14 cellular contexts compared by ENCODE assay signal in the genomic region with DNA sequence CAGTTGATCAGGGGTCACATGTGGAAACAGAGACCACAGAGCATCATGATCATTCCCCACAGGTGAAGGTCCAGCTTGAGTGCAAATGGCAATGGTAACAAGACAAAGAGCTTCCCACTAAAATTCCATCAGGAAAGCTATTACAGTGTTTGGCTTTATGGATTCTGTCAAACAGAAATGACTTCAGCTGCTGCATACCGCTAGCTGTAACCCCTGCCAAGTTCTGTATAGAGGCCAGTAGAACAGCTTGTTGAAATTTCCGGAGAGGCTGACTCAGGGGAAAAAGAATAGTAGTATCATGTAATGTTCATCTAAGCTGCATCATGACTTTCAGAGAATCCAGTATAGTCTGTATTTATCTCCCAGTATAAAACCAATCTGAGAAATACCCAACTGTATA.
DNase-seq lines count a peak whose midpoint lies in the region; FAIRE-seq and TF ChIP-seq lines count a peak whose summit lies in the region.
"Had no signal": no experiment of that assay in that cellular context is flagged by ENCODE, and none has a peak within 500 bp of the region (broad histone marks: within the 10 kb centered on the region; RNA-seq: fewer than 3 reads in every experiment).

No MANE protein-coding gene starts in this region.

- no peak for TF ChIP-seq POLR2A in H54 (IDR thresholded peaks at IDR 0.05; ENCODE audit: low read depth, low read length)

- peak; percentile 84 for FAIRE-seq in H54 (lab: Jason Lieb, UNC)
- FAIRE-seq: K562 had no signal

- H3K27ac ChIP-seq in SK-N-MC: peak overlapping the region; percentile 81
- H3K27ac ChIP-seq: gastroesophageal sphincter, skin epidermis had no signal

- TF ChIP-seq CTCF in epithelial cell of esophagus (IDR thresholded peaks at IDR 0.05; ENCODE audit: insufficient read depth, low read depth, low read length, missing control alignments): no peak

- H3K4me3 ChIP-seq in SK-N-MC: no peak overlapping the region
- no peak overlapping the region for H3K4me3 ChIP-seq in epithelial cell of esophagus (ENCODE audit: low read length)
- H3K4me3 ChIP-seq: gastroesophageal sphincter, K562, skin epidermis had no signal

- peaks cover 4% of the 10 kb centered on the region; the same call in 1 of the 2 replicates for H3K9me3 ChIP-seq in SK-N-MC (ENCODE audit: low read depth, low read length)
- H3K9me3 ChIP-seq: gastroesophageal sphincter had no signal

- H3K36me3 ChIP-seq in SK-N-MC (ENCODE audit: insufficient read depth, low read length): no peaks in the 10 kb centered on the region
- H3K36me3 ChIP-seq: gastroesophageal sphincter had no signal

- H3K9ac ChIP-seq in SK-N-MC (ENCODE audit: insufficient read length): no peak overlapping the region

- DNase-seq in H54 (ENCODE audit: insufficient read length, low spot score): no peak
- DNase-seq in SK-N-MC (ENCODE audit: low read depth, low spot score): no peak
- peak; percentile 57 for DNase-seq in epithelial cell of esophagus (ENCODE audit: low read depth)
- DNase-seq in non-pigmented ciliary epithelial cell (ENCODE audit: low read depth): peak; percentile 11
- no peak for DNase-seq in HK-2 (ENCODE audit: unreplicated experiment)
- DNase-seq in activated gamma-delta T cell (lab: John Stamatoyannopoulos, UW): no peak
- no peak for DNase-seq in inferior parietal cortex (ENCODE audit: extremely low spot score)
- DNase-seq: activated CD8-positive, alpha-beta memory T cell treated with anti-CD3 and anti-CD28 coated beads, Interleukin-2, amount 10 ng/mL, durations not matched to agents 7 days and 5 days; activated naive CD4-positive, alpha-beta T cell treated with anti-CD3 and anti-CD28 coated beads, Interleukin-2, amount 50 U/mL, for 16 hours; CD8-positive, alpha-beta T cell; nephron progenitor cell had no signal

Comparison
In these comparisons a context has a peak if more than half of its experiments do, and no peak if none do; other contexts are left out.
1. DNase-seq: peak in epithelial cell of esophagus (single experiment) and non-pigmented ciliary epithelial cell (single experiment); none in H54 (single experiment), SK-N-MC (single experiment), HK-2 (single experiment), activated gamma-delta T cell (single experiment) and inferior parietal cortex (single experiment).